Comparison of ENCODE assay signal across 22 cellular contexts in the genomic region with DNA sequence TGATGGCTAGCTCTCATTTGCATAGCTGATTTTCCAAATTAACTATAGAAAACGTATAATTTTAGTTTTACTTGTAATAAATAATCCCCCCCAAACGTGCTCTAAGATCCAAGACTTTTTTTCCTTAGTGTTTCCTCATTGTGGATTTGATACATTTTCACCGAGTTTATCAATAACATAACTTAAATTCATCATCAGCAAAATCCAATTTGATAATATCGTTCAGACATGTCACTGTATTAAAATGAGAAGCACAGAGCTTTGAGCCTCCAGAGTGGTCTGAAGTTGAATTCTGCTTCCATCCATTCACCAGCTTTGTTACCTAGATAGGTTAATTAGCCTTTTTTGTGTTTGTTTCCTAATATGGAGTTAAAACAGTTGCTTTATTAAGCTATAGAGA. TPM values are rescaled to one million over a fixed set of nuclear protein-coding genes. Genes with fewer than 3 reads are reported as not detected.
DNase-seq lines count a peak whose midpoint lies in the region; ATAC-seq, FAIRE-seq and TF ChIP-seq lines count a peak whose summit lies in the region.
"Had no signal": no experiment of that assay in that cellular context is flagged by ENCODE, and none has a peak within 500 bp of the region (broad histone marks: within the 10 kb centered on the region; RNA-seq: fewer than 3 reads in every experiment).

No MANE protein-coding gene starts in this region.

- intact Hi-C loops in HepG2 (cut with micrococcal nuclease; ENCODE audit: unreplicated experiment), result no loop called here
- intact Hi-C loops in right lobe of liver (cut with DNase I), result no loop called here
- intact Hi-C loops in K562 (cut with micrococcal nuclease), result no loop called here

- H3K4me1 ChIP-seq in HepG2 (ENCODE audit: insufficient read depth, low read length) (no peaks in the 10 kb centered on the region), right lobe of liver (no peaks in the 10 kb centered on the region), K562 (replicated peaks in 1 of 2; ENCODE audit: control insufficient read depth in 2 of 2, insufficient read depth in 2 of 2, low read length in 2 of 2) (peaks cover 2 to 22% of the 10 kb centered on the region in 2 experiments; a peak in 4 of 5 replicates)
- H3K4me1 ChIP-seq: BE2C, BLaER1 had no signal

- CTCF ChIA-PET in HepG2 (lab: Yijun Ruan, JAX; ENCODE audit: low intra/inter-chr PET ratio, low total read pairs), result no interaction called here
- CTCF ChIA-PET in K562 (lab: Yijun Ruan, JAX; ENCODE audit: low intra/inter-chr PET ratio), result no interaction called here

- 83% methylated on average over 4 of the region's 4 CpGs for WGBS in HepG2 (ENCODE audit: low lambda C conversion rate)
- WGBS in right lobe of liver (ENCODE audit: insufficient coverage, low coverage, low lambda C conversion rate, missing lambda C conversion rate), result 96% methylated on average over 4 of the region's 4 CpGs
- WGBS in K562 (ENCODE audit: insufficient coverage, low coverage, missing lambda C conversion rate), result 76% methylated on average over 4 of the region's 4 CpGs

- H2AFZ ChIP-seq in HepG2 (ENCODE audit: low read length), result no peak overlapping the region
- H2AFZ ChIP-seq in K562 (ENCODE audit: low read depth, low read length), result peak overlapping the region; percentile 18; the same call in 1 of the 2 replicates

- ATAC-seq in HepG2 (no peak), right lobe of liver (no peak), K562 (no peak), GM21528 (IDR thresholded peaks at IDR 0.05; ENCODE audit: low FRiP score, unreplicated experiment) (no peak)
- ATAC-seq in effector memory CD8-positive, alpha-beta T cell (replicated peaks), result no peak
- ATAC-seq: GM12878 had no signal

- no peak overlapping the region for H3K27ac Mint-ChIP-seq in effector memory CD8-positive, alpha-beta T cell
- H3K27ac Mint-ChIP-seq: CD14-positive monocyte; CD4-positive, alpha-beta memory T cell; CD4-positive, CD25-positive, alpha-beta regulatory T cell; CD8-positive, alpha-beta memory T cell had no signal

- H3K27me3 ChIP-seq in HepG2 (ENCODE audit: control insufficient read depth in 1 of 2, insufficient read depth in 2 of 2, low read length in 2 of 2) (no peaks in the 10 kb centered on the region; a peak in 1 of 5 replicates), right lobe of liver (no peaks in the 10 kb centered on the region), K562 (ENCODE audit: control insufficient read depth in 2 of 2, insufficient read depth in 2 of 2, low read length in 2 of 2) (no peaks in the 10 kb centered on the region)
- H3K27me3 ChIP-seq: BLaER1 had no signal

- H3K27me3 Mint-ChIP-seq in effector memory CD8-positive, alpha-beta T cell, result no peaks in the 10 kb centered on the region
- H3K27me3 Mint-ChIP-seq: CD4-positive, alpha-beta memory T cell; CD4-positive, CD25-positive, alpha-beta regulatory T cell had no signal

- H3K9me1 ChIP-seq in K562 (ENCODE audit: control insufficient read depth, insufficient read depth, low read length), result no peaks in the 10 kb centered on the region

- TF ChIP-seq CTCF in HepG2 (CRISPR knock-in tag; IDR thresholded peaks at IDR 0.05), result no peak
- no peak for TF ChIP-seq CTCF in right lobe of liver (IDR thresholded peaks at IDR 0.05)
- no peak for TF ChIP-seq CTCF in K562 (IDR thresholded peaks at IDR 0.05 in 2 of 3, conservative IDR thresholded peaks at IDR 0.05 in 1 of 3; ENCODE audit: insufficient read depth in 2 of 3, low read depth in 1 of 3, low read length in 3 of 3)

- no peak for TF ChIP-seq POLR2A in HepG2 (IDR thresholded peaks at IDR 0.05; ENCODE audit: insufficient read depth in 1 of 2, low read depth in 2 of 2, low read length in 2 of 2)
- TF ChIP-seq POLR2A in right lobe of liver (IDR thresholded peaks at IDR 0.05), result no peak
- no peak for TF ChIP-seq POLR2A in GM12892 (IDR thresholded peaks at IDR 0.05; ENCODE audit: low read depth, low read length)
- TF ChIP-seq POLR2A in K562 (conservative IDR thresholded peaks at IDR 0.05), result no peak

- TF ChIP-seq RAD21 in HepG2 (CRISPR knock-in tag; IDR thresholded peaks at IDR 0.05), result no peak
- no peak for TF ChIP-seq RAD21 in K562 (CRISPR knock-in tag; conservative IDR thresholded peaks at IDR 0.05 in 1 of 2, IDR thresholded peaks at IDR 0.05 in 1 of 2)

- H3K36me3 ChIP-seq in HepG2 (replicated peaks in 1 of 2; ENCODE audit: control insufficient read depth in 1 of 2, insufficient read depth in 2 of 2, low read length in 2 of 2), result no peaks in the 10 kb centered on the region
- H3K36me3 ChIP-seq in right lobe of liver, result no peaks in the 10 kb centered on the region
- no peaks in the 10 kb centered on the region for H3K36me3 ChIP-seq in K562 (ENCODE audit: control insufficient read depth, insufficient read depth, low read length)
- H3K36me3 ChIP-seq: BE2C, BLaER1 had no signal

- FAIRE-seq in HepG2 (lab: Jason Lieb, UNC) (no peak), GM12892 (lab: Jason Lieb, UNC) (peak; percentile 36), K562 (lab: Jason Lieb, UNC) (no peak)
- FAIRE-seq: GM12878, GM19239 had no signal

- H3K4me3 ChIP-seq in HepG2 (replicated peaks in 1 of 3; ENCODE audit: insufficient read depth in 1 of 3, low read depth in 2 of 3, low read length in 3 of 3) (no peak overlapping the region), right lobe of liver (no peak overlapping the region), K562 (no peak overlapping the region)
- H3K4me3 ChIP-seq: BLaER1, GM12878 had no signal

- POLR2A ChIA-PET in HepG2 (lab: Yijun Ruan, JAX), result no interaction called here
- POLR2A ChIA-PET in K562 (lab: Yijun Ruan, JAX), result interaction anchor here (1.4 kb wide), 1 partner anchor 20 kb away, joined by 7 read pairs; no protein-coding TSS in a partner anchor

- H3K27ac ChIP-seq in HepG2 (ENCODE audit: extremely low read length, insufficient read depth, low read length), result no peak overlapping the region
- no peak overlapping the region for H3K27ac ChIP-seq in right lobe of liver
- H3K27ac ChIP-seq in K562 (ENCODE audit: extremely low read depth, low read depth, low read length), result no peak overlapping the region; the same call in 2 of the 3 replicates
- H3K27ac ChIP-seq: 22Rv1, BLaER1 had no signal

- DNase-seq in HepG2 (ENCODE audit: low spot score), result no peak
- DNase-seq in right lobe of liver, result no peak
- no peak for DNase-seq in GM12892 (ENCODE audit: insufficient read length)
- DNase-seq in K562 (ENCODE audit: extremely low read depth in 1 of 4, low spot score in 3 of 4), result no peak
- no peak for DNase-seq in NCI-H187 treated with DMSO at 0.1 percent for 48 hours (lab: John Stamatoyannopoulos, UW)
- no peak for DNase-seq in effector memory CD8-positive, alpha-beta T cell
- DNase-seq: ACHN; BE2C; C1 segment of cervical spinal cord; CD4-positive, alpha-beta memory T cell; CD4-positive, CD25-positive, alpha-beta regulatory T cell; CD8-positive, alpha-beta memory T cell; COR-L47; DND-41; EL; GDM1 had no signal

- no peak overlapping the region for H3K9ac ChIP-seq in HepG2 (ENCODE audit: insufficient read depth, low read depth, low read length)
- H3K9ac ChIP-seq in K562 (ENCODE audit: insufficient read depth in 1 of 2, low read depth in 2 of 2, low read length in 2 of 2), result no peak overlapping the region
- H3K9ac ChIP-seq: BLaER1 had no signal

- BruUV-seq in HepG2 (replicated peaks; lab: Mats Ljungman, UMichigan) (no TSS peak), K562 (replicated peaks; lab: Mats Ljungman, UMichigan) (no TSS peak)

- no peak overlapping the region for H3K4me2 ChIP-seq in HepG2 (ENCODE audit: low read depth, low read length)
- no peak overlapping the region for H3K4me2 ChIP-seq in K562 (ENCODE audit: insufficient read depth, low read length)
- H3K4me2 ChIP-seq: BLaER1 had no signal

- no peak for TF ChIP-seq EP300 in HepG2 (IDR thresholded peaks at IDR 0.05; ENCODE audit: low read depth in 2 of 2, low read length in 2 of 2)
- no peak for TF ChIP-seq EP300 in HepG2 (CRISPR knock-in tag; IDR thresholded peaks at IDR 0.05; ENCODE audit: borderline replicate concordance)
- TF ChIP-seq EP300 in K562 (IDR thresholded peaks at IDR 0.05; ENCODE audit: low read length), result no peak

- in situ Hi-C loops in HepG2 (cut with HindIII; ENCODE audit: extremely low pct_ligation_motif_present, low pct_unique_long_range_greater_than_20kb), result no loop called here
- in situ Hi-C loops in K562 (cut with MboI), result no loop called here

- H3K79me2 ChIP-seq in HepG2 (ENCODE audit: insufficient read depth, low read length) (no peaks in the 10 kb centered on the region), K562 (ENCODE audit: control insufficient read depth, insufficient read depth, low read length) (no peaks in the 10 kb centered on the region)

- H3K36me3 Mint-ChIP-seq in effector memory CD8-positive, alpha-beta T cell (ENCODE audit: insufficient read depth), result no peaks in the 10 kb centered on the region
- H3K36me3 Mint-ChIP-seq: CD14-positive monocyte had no signal

- H3K9me3 ChIP-seq in HepG2 (ENCODE audit: low read length) (no peaks in the 10 kb centered on the region), right lobe of liver (no peaks in the 10 kb centered on the region), K562 (replicated peaks; ENCODE audit: control insufficient read depth, insufficient read depth, low read depth, low read length) (peaks cover 5% of the 10 kb centered on the region; the same call in 1 of the 2 replicates)
- H3K9me3 ChIP-seq: BE2C, BLaER1 had no signal

- H4K20me1 ChIP-seq in HepG2 (ENCODE audit: insufficient read depth, low read length), result no peaks in the 10 kb centered on the region
- H4K20me1 ChIP-seq in K562 (replicated peaks; ENCODE audit: control insufficient read depth, insufficient read depth, low read length), result no peaks in the 10 kb centered on the region
- H4K20me1 ChIP-seq: BLaER1 had no signal

- H3K4me1 Mint-ChIP-seq in effector memory CD8-positive, alpha-beta T cell (ENCODE audit: low read depth in 2 of 2), result no peaks in the 10 kb centered on the region
- H3K4me1 Mint-ChIP-seq: CD4-positive, alpha-beta memory T cell; CD8-positive, alpha-beta memory T cell had no signal

- no peak overlapping the region for H3K4me3 Mint-ChIP-seq in effector memory CD8-positive, alpha-beta T cell
- H3K4me3 Mint-ChIP-seq: CD14-positive monocyte; CD4-positive, alpha-beta memory T cell; CD4-positive, CD25-positive, alpha-beta regulatory T cell; CD8-positive, alpha-beta memory T cell had no signal

- no peaks in the 10 kb centered on the region for H3K9me3 Mint-ChIP-seq in effector memory CD8-positive, alpha-beta T cell
- H3K9me3 Mint-ChIP-seq: CD8-positive, alpha-beta memory T cell had no signal

RNA-seq across cellular contexts. Expression of a gene that starts 51.7 kb away (rescaled TPM):
- total RNA-seq in HepG2 (2016; rRNA removed; fragmentation: Illumina TruSeq; extraction: Trizol) (41.6 and 51.7 TPM in 2 replicates), right lobe of liver (10 to 100 TPM; 17.0 to 38.3 (median 26.8) TPM), K562 (2014; rRNA removed) (50.1 and 55.0 TPM in 2 replicates), K562 (2014; rRNA removed; fragmentation: Illumina TruSeq; extraction: Trizol) (98.4 and 106 TPM in 2 replicates), K562 (2015; rRNA removed; fragmentation: Illumina TruSeq; extraction: Trizol) (77.7 and 79.5 TPM in 2 replicates), K562 (2021) (83.1 and 83.2 TPM in 2 replicates)
- total RNA-seq in HepG2 (2016; cell fraction: cytosol; rRNA removed; fragmentation: Illumina TruSeq; extraction: Trizol; ENCODE audit: low read depth), result 9.0 and 9.3 TPM in 2 replicates
- total RNA-seq in HepG2 (2016; cell fraction: insoluble cytoplasmic fraction; rRNA removed; fragmentation: Illumina TruSeq; extraction: Trizol), result 41.9 and 52.5 TPM in 2 replicates
- total RNA-seq in HepG2 (2016; cell fraction: membrane; rRNA removed; fragmentation: Illumina TruSeq; extraction: Trizol), result 19.8 and 21.2 TPM in 2 replicates
- 119 and 126 TPM in 2 replicates for total RNA-seq in HepG2 (2016; cell fraction: nucleus; rRNA removed; fragmentation: Illumina TruSeq; extraction: Trizol)
- polyA plus RNA-seq in HepG2 (2011; rRNA removed) (38.2 and 49.1 TPM in 2 replicates), K562 (2011; rRNA removed) (126 and 128 TPM in 2 replicates), K562 (2014; fragmentation: Illumina TruSeq; extraction: Trizol) (62.7 and 68.0 TPM in 2 replicates), K562 (2014; fragmentation: Nextera tagmentation; extraction: Ambion mirVana) (10 to 100 TPM; 30.6 to 77.7 TPM), K562 (2014; rRNA removed) (57.4 and 61.2 TPM in 2 replicates)
- 11.5 and 17.3 TPM in 2 replicates for polyA plus RNA-seq in HepG2 (2011; cell fraction: cytosol; rRNA removed)
- 83.0 and 93.5 TPM in 2 replicates for polyA plus RNA-seq in HepG2 (2011; cell fraction: nucleus; rRNA removed)
- polyA plus RNA-seq in HepG2 (2012), result 40.9 and 57.2 TPM in 2 replicates
- 2.8 and 3.5 TPM in 2 replicates for polyA plus RNA-seq in HepG2 (2016; cell fraction: cytosol; fragmentation: Illumina TruSeq; extraction: Trizol; ENCODE audit: low read depth)
- 38.7 and 40.0 TPM in 2 replicates for polyA plus RNA-seq in HepG2 (2016; cell fraction: insoluble cytoplasmic fraction; fragmentation: Illumina TruSeq; extraction: Trizol; ENCODE audit: low read depth)
- polyA plus RNA-seq in HepG2 (2016; cell fraction: membrane; fragmentation: Illumina TruSeq; extraction: Trizol; ENCODE audit: low read depth), result 9.3 and 11.3 TPM in 2 replicates
- polyA plus RNA-seq in HepG2 (2016; cell fraction: nucleus; fragmentation: Illumina TruSeq; extraction: Trizol; ENCODE audit: insufficient read depth, low read depth), result 65.5 and 70.1 TPM in 2 replicates
- polyA minus RNA-seq in HepG2 (2011; rRNA and poly(A)+ RNA removed; ENCODE audit: low replicate concordance), result 35.4 and 52.1 TPM in 2 replicates
- polyA minus RNA-seq in HepG2 (2011; cell fraction: cytosol; rRNA and poly(A)+ RNA removed), result 15.7 and 16.1 TPM in 2 replicates
- 378 and 394 TPM in 2 replicates for polyA minus RNA-seq in HepG2 (2011; cell fraction: nucleus; rRNA and poly(A)+ RNA removed)
- polyA plus RNA-seq in GM12892 (2012; ENCODE audit: missing spikeins), result 53.5 TPM
- 173 and 433 TPM in 2 replicates for total RNA-seq in K562 (2011; cell fraction: chromatin; rRNA removed; ENCODE audit: low replicate concordance)
- 69.9 and 88.0 TPM in 2 replicates for total RNA-seq in K562 (2011; cell fraction: nucleolus; rRNA removed)
- total RNA-seq in K562 (2011; cell fraction: nucleoplasm; rRNA removed), result 156 and 175 TPM in 2 replicates
- polyA plus RNA-seq in K562 (2011; cell fraction: cytosol; rRNA removed), result 19.6 and 49.4 TPM in 2 replicates
- polyA plus RNA-seq in K562 (2011; cell fraction: nucleus; rRNA removed), result 310 and 362 TPM in 2 replicates
- polyA plus RNA-seq in K562 (2012), result 30.0 and 50.2 TPM in 2 replicates
- polyA minus RNA-seq in K562 (2011; rRNA and poly(A)+ RNA removed), result 163 and 190 TPM in 2 replicates
- polyA minus RNA-seq in K562 (2011; cell fraction: cytosol; rRNA and poly(A)+ RNA removed), result 32.6 and 42.3 TPM in 2 replicates
- polyA minus RNA-seq in K562 (2011; cell fraction: nucleus; rRNA and poly(A)+ RNA removed), result 289 and 483 TPM in 2 replicates
